In genomic region chr4:49221209-49221608, GRCh38 we compare ENCODE assay signal across 15 cellular contexts.
A peak's percentile ranks its signal among the peaks of the same experiment; 100 is the strongest.
DNase-seq lines count a peak whose midpoint lies in the region; ATAC-seq and TF ChIP-seq lines count a peak whose summit lies in the region.
"Had no signal": no experiment of that assay in that cellular context is flagged by ENCODE, and none has a peak within 500 bp of the region (broad histone marks: within the 10 kb centered on the region; RNA-seq: fewer than 3 reads in every experiment).

No MANE protein-coding gene starts in this region.

- no peak for ATAC-seq in RWPE2 (ENCODE audit: low read depth)
- ATAC-seq in lung (ENCODE audit: insufficient read depth, low FRiP score), result no peak
- ATAC-seq in GM18498 (IDR thresholded peaks at IDR 0.05; ENCODE audit: unreplicated experiment), result no peak
- ATAC-seq: HepG2 had no signal

- H3K36me3 ChIP-seq in RWPE2 (ENCODE audit: low read depth) (no peaks in the 10 kb centered on the region), lung (ENCODE audit: control insufficient read depth in 2 of 2, insufficient read depth in 2 of 2, low read length in 2 of 2) (no peaks in the 10 kb centered on the region)
- H3K36me3 ChIP-seq: HAP-1 had no signal

- intact Hi-C loops in posterior vena cava (cut with DNase I), result no loop called here

- DNase-seq in RWPE2 (ENCODE audit: low spot score) (peak; percentile 51), epidermal melanocyte (ENCODE audit: insufficient read length, low spot score) (peak; percentile 12), lung (ENCODE audit: low spot score) (peak; percentile 29), posterior vena cava (ENCODE audit: low spot score) (peak; percentile 77)
- DNase-seq in NK-92 treated with Interleukin-12 subunit alpha and Interleukin-12 subunit beta, amount 100 ng/mL, for 24 hours (lab: John Stamatoyannopoulos, UW), result no peak
- DNase-seq in activated T-cell treated with anti-CD3 and anti-CD28 coated beads, Interleukin-2, amount 50 U/mL, for 1 hour, result no peak
- DNase-seq: ACHN; C1 segment of cervical spinal cord; Calu3; CD4-positive, alpha-beta T cell; DMS 273 treated with DMSO at 0.1 percent for 48 hours; GOT3 had no signal

- H3K4me1 ChIP-seq in RWPE2 (ENCODE audit: insufficient read depth, poor library complexity, severe bottlenecking) (no peaks in the 10 kb centered on the region), lung (ENCODE audit: control insufficient read depth in 2 of 2, insufficient read depth in 2 of 2, low read length in 2 of 2) (no peaks in the 10 kb centered on the region)
- H3K4me1 ChIP-seq: HAP-1 had no signal

- WGBS in lung, 2 donors, result 38 to 44% methylated on average over 4 of the region's 4 CpGs

- H3K9me3 ChIP-seq in RWPE2 (ENCODE audit: severe bottlenecking) (no peaks in the 10 kb centered on the region), lung (ENCODE audit: control insufficient read depth in 2 of 2, insufficient read depth in 1 of 2, low read length in 1 of 2) (peaks cover 0 to 7% of the 10 kb centered on the region in 2 donors)
- H3K9me3 ChIP-seq: HAP-1 had no signal

- H3K27ac ChIP-seq in RWPE2 (ENCODE audit: poor library complexity, severe bottlenecking) (no peak overlapping the region), lung (ENCODE audit: low read depth in 1 of 2, low read length in 1 of 2) (no peak overlapping the region)

- TF ChIP-seq CTCF in RWPE2 (IDR thresholded peaks at IDR 0.05; ENCODE audit: poor library complexity, severe bottlenecking) (no peak), lung (IDR thresholded peaks at IDR 0.05; ENCODE audit: control extremely low read depth, extremely low read depth) (no peak)

- H3K4me3 ChIP-seq in RWPE2 (ENCODE audit: severe bottlenecking) (no peak overlapping the region), lung (no peak overlapping the region)
- H3K4me3 ChIP-seq: HAP-1 had no signal

- H3K27me3 ChIP-seq in RWPE2 (ENCODE audit: insufficient read depth, poor library complexity, severe bottlenecking), result no peaks in the 10 kb centered on the region
- H3K27me3 ChIP-seq in lung (ENCODE audit: control insufficient read depth, insufficient read depth), result peaks cover 3% of the 10 kb centered on the region

Comparison
In these comparisons a context has a peak if more than half of its experiments do, and no peak if none do; other contexts are left out.
1. DNase-seq: peak in RWPE2 (single experiment), epidermal melanocyte (single experiment), lung (single experiment) and posterior vena cava (single experiment); none in NK-92 treated with Interleukin-12 subunit alpha and Interleukin-12 subunit beta, amount 100 ng/mL, for 24 hours (single experiment) and activated T-cell treated with anti-CD3 and anti-CD28 coated beads, Interleukin-2, amount 50 U/mL, for 1 hour (single experiment).